In genomic region chrX:85815203-85815751, GRCh38 we compare ENCODE assay signal across 9 cellular contexts.
"Had no signal": no experiment of that assay in that cellular context is flagged by ENCODE, and none has a peak within 500 bp of the region (broad histone marks: within the 10 kb centered on the region; RNA-seq: fewer than 3 reads in every experiment).

No MANE protein-coding gene starts in this region.

- FAIRE-seq: H1, H54, HTR-8/SVneo, K562 had no signal

- H3K27ac ChIP-seq: GM23248 had no signal

- H3K9ac ChIP-seq: GM23248 had no signal

- DNase-seq: GM23248, H9, HCEC 1CT, IMR-90, KG1 had no signal

- H2AFZ ChIP-seq: GM23248 had no signal

- ATAC-seq: K562 had no signal

- H3K4me3 ChIP-seq: GM23248, K562 had no signal
